In the genomic region with DNA sequence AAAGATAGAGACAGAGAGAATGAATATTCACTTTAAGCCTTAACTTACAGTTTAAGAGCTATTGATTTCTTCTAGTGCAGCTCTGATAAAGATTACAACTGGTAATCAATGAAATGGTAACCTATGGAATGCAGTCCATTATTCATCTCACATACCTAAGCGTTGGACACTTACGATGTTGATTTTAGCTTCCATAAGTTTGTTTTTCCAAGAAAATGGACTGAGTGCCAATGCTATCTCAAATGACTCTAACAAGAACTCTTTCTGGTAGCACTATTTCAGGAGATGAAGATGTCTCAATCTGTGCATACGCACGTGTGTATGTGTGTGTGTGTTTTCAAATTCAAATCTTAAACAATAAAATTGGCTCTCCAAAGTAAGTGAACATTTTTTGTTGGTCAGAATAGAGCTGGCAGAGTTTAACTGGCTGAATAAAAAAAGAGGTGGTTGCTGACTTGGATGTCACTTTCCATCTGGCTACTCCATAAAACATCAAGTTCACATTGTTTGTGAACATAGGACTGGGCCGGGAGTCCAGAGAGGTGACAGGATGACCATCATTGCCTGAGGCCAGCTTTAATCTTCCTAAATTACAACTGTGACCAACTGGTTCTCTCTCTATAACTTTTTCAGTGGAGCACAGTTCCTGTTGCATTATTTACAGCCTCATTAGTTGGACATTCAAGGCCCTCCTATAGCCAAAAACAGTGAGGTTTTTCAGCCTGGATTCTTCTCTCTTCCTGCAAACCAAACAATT, we compare ENCODE assay signal across 1 cellular context.
TF ChIP-seq lines count a peak whose summit lies in the region.

No MANE protein-coding gene starts in this region.

TF ChIP-seq in IMR-90, 13 proteins besides CTCF, POLR2A, EP300 and RAD21 (continued from another document):
- TF ChIP-seq RCOR1 (IDR thresholded peaks at IDR 0.05; ENCODE audit: insufficient replicate concordance, low read length) (no peak), SMC3 (IDR thresholded peaks at IDR 0.05; ENCODE audit: low read depth, low read length) (no peak), MAZ (IDR thresholded peaks at IDR 0.05; ENCODE audit: borderline replicate concordance, low read depth, low read length) (no peak), NFE2L2 (IDR thresholded peaks at IDR 0.05; ENCODE audit: low read depth, low read length) (no peak), MXI1 (IDR thresholded peaks at IDR 0.05; ENCODE audit: borderline replicate concordance, low read depth, low read length) (no peak), FOS (IDR thresholded peaks at IDR 0.05; ENCODE audit: low read depth, low read length) (no peak), BHLHE40 (IDR thresholded peaks at IDR 0.05; ENCODE audit: low read depth, low read length) (no peak)
- TF ChIP-seq, protein P1, sequence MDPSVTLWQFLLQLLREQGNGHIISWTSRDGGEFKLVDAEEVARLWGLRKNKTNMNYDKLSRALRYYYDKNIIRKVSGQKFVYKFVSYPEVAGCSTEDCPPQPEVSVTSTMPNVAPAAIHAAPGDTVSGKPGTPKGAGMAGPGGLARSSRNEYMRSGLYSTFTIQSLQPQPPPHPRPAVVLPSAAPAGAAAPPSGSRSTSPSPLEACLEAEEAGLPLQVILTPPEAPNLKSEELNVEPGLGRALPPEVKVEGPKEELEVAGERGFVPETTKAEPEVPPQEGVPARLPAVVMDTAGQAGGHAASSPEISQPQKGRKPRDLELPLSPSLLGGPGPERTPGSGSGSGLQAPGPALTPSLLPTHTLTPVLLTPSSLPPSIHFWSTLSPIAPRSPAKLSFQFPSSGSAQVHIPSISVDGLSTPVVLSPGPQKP (IDR thresholded peaks at IDR 0.05; ENCODE audit: borderline replicate concordance, low read depth, low read length): no peak
